In the genomic region with DNA sequence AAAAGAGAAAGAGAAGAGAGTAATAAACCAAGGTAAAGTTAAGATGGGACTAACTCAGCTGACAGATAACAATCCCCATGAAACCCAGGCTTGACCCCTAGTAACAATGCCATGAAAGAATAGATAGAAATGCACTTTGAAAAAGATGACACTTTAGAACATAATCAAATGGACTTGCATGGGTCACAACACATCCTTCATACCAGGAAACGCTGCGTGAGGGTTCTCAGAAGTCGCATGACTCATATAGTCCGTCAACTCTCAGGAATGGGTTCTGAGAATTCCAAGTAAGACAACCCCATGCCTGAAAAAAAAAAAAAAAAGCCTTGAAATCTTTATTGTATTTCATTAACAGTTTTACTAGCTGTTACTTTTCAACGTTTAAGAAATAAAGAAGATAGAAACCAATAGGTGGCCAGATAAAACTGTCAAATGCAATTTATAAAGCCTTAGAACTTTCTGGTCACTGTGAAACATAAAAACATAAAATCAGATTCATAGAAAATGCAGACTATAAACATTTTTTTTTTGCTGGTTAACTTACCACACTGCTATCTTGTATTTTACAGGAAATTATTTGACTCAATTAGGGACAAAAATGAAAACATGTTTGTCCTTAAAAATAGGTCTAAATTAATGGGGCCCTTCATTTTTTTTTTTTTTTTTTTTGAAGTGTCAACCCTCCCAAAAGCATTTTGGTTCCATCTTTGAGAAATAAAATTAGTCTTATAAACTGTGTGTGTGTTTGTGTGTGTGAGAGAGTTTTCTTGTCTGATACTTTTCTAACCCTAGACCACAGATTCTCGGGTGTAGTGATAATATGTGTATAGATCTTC, we compare ENCODE assay signal across 8 cellular contexts.
DNase-seq lines count a peak whose midpoint lies in the region; ATAC-seq and TF ChIP-seq lines count a peak whose summit lies in the region.

No MANE protein-coding gene starts in this region.

- no peak for TF ChIP-seq CTCF in lower lobe of right lung (IDR thresholded peaks at IDR 0.05)

- H3K9me3 ChIP-seq in lower lobe of right lung, result no peaks in the 10 kb centered on the region

- H3K36me3 ChIP-seq in lower lobe of right lung, result no peaks in the 10 kb centered on the region

- no peaks in the 10 kb centered on the region for H3K4me1 ChIP-seq in lower lobe of right lung

- H3K27me3 ChIP-seq in lower lobe of right lung (ENCODE audit: low read depth), result no peaks in the 10 kb centered on the region

- ATAC-seq in lower lobe of right lung, result peak; percentile 86 to 89
- no peak for ATAC-seq in HG02623 (IDR thresholded peaks at IDR 0.05; ENCODE audit: unreplicated experiment)
- ATAC-seq in GM18909 (IDR thresholded peaks at IDR 0.05; ENCODE audit: poor library complexity, unreplicated experiment), result no peak
- no peak for ATAC-seq in HG02610 (IDR thresholded peaks at IDR 0.05; ENCODE audit: unreplicated experiment)

- intact Hi-C loops in lower lobe of right lung (cut with DNase I), result no loop called here

- H3K4me3 ChIP-seq in lower lobe of right lung, result peak overlapping the region; percentile 4

- peak; percentile 10 for DNase-seq in stimulated activated CD4-positive, alpha-beta T cell treated with anti-CD3 and anti-CD28 coated beads, Interleukin-4, amount 100 ng/mL, for 24 hours
- DNase-seq in stimulated activated CD4-positive, alpha-beta T cell treated with anti-CD3 and anti-CD28 coated beads, Interleukin-2, amount 100 ng/mL, for 48 hours, result no peak
- DNase-seq in astrocyte of the hippocampus (ENCODE audit: low read depth, low spot score) (peak; percentile 95), lower lobe of right lung (no peak), NCI-H1092 treated with DMSO at 0.1 percent for 48 hours (lab: John Stamatoyannopoulos, UW) (no peak)

- peak overlapping the region; percentile 34 for H3K27ac ChIP-seq in lower lobe of right lung

Comparison
In these comparisons a context has a peak if more than half of its experiments do, and no peak if none do; other contexts are left out.
1. DNase-seq: peak in stimulated activated CD4-positive, alpha-beta T cell treated with anti-CD3 and anti-CD28 coated beads, Interleukin-4, amount 100 ng/mL, for 24 hours (single experiment) and astrocyte of the hippocampus (single experiment); none in stimulated activated CD4-positive, alpha-beta T cell treated with anti-CD3 and anti-CD28 coated beads, Interleukin-2, amount 100 ng/mL, for 48 hours (0 of 2), lower lobe of right lung (single experiment) and NCI-H1092 treated with DMSO at 0.1 percent for 48 hours (single experiment).
2. ATAC-seq: peak in lower lobe of right lung (2 of 2); none in HG02623 (single experiment), GM18909 (single experiment) and HG02610 (single experiment).